ENCODE assay signal across 19 cellular contexts in genomic region chr17:66755944-66756290, GRCh38.
"Had no signal": no experiment of that assay in that cellular context is flagged by ENCODE, and none has a peak within 500 bp of the region (broad histone marks: within the 10 kb centered on the region; RNA-seq: fewer than 3 reads in every experiment).

No MANE protein-coding gene starts in this region.

- H3K4me1 ChIP-seq: SJCRH30 had no signal

- H3K4me3 ChIP-seq: MG63, PC-9, SJCRH30, SK-N-MC had no signal

- H3K27me3 ChIP-seq: MG63, SJCRH30 had no signal

- H3K27ac ChIP-seq: PC-9, RWPE1, SJCRH30, SK-N-MC had no signal

- H2AFZ ChIP-seq: PC-9 had no signal

- DNase-seq: Kasumi-1, MG63, NCI-H1048, NCI-H1694, NCI-H1930, NCI-H2171, NCI-H226, NCI-H446 treated with DMSO at 0.1 percent for 48 hours, NCI-H524, NCI-H526, NCI-H82, PC-9, SIG-M5, SJCRH30 had no signal

- H3K9me3 ChIP-seq: MG63, SJCRH30 had no signal

- H3K4me2 ChIP-seq: PC-9 had no signal

- ATAC-seq: Panc1, Right ventricle myocardium inferior, SK-N-SH treated with all-trans-retinoic acid at 6 μM for 48 hours had no signal
